ENCODE assay signal across 13 cellular contexts in the genomic region with DNA sequence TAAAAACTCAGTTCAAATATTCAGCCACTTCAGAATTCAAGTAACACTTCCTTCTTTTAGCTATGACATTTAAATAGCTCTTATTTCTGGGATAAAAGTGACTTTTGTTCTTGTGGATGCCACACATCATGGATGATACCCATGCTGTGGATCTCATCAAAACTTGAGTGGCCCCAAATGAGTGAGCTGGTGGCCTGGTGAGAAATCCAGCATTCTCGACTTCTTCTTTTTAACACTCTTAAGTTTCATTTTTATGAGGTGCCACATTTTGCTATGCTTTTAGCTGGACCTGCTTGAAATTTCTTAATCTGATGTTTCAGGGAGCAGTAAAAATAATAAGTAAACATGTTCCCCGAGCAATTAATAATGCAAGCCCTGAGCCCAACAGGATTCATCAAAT.
"Had no signal": no experiment of that assay in that cellular context is flagged by ENCODE, and none has a peak within 500 bp of the region (broad histone marks: within the 10 kb centered on the region; RNA-seq: fewer than 3 reads in every experiment).

No MANE protein-coding gene starts in this region.

- H3K36me3 Mint-ChIP-seq: activated naive CD4-positive, alpha-beta T cell treated with anti-CD3 and anti-CD28 coated beads, Interleukin-2, amount 50 U/mL, for 24 hours; brain; neural progenitor cell had no signal

- H3K27me3 Mint-ChIP-seq: central memory CD8-positive, alpha-beta T cell; effector memory CD8-positive, alpha-beta T cell; stimulated activated naive CD8-positive, alpha-beta T cell treated with anti-CD3 and anti-CD28 coated beads, Interleukin-15, Interleukin-2, amounts not matched to agents 100 ng/mL and 50 ng/mL, for 24 hours had no signal

- H3K27ac Mint-ChIP-seq: activated naive CD4-positive, alpha-beta T cell treated with anti-CD3 and anti-CD28 coated beads, Interleukin-2, amount 50 U/mL, for 24 hours; brain; effector memory CD8-positive, alpha-beta T cell; neural progenitor cell had no signal

- H3K27me3 ChIP-seq: neural progenitor cell, pancreas, upper lobe of right lung had no signal

- FAIRE-seq: pancreas, TTC549 had no signal

- DNase-seq: activated T-cell treated with anti-CD3 and anti-CD28 coated beads, Interleukin-2, amount 50 U/mL, for 1 hour; amniotic stem cell; cortex of kidney; effector memory CD8-positive, alpha-beta T cell; pancreas; stimulated activated CD4-positive, alpha-beta T cell treated with anti-CD3 and anti-CD28 coated beads, Interleukin-2, amount 100 ng/mL, for 48 hours; upper lobe of right lung had no signal

- H3K9me3 Mint-ChIP-seq: activated naive CD4-positive, alpha-beta T cell treated with anti-CD3 and anti-CD28 coated beads, Interleukin-2, amount 50 U/mL, for 24 hours; brain; neural progenitor cell; stimulated activated naive CD8-positive, alpha-beta T cell treated with anti-CD3 and anti-CD28 coated beads, Interleukin-15, Interleukin-2, amounts not matched to agents 100 ng/mL and 50 ng/mL, for 24 hours had no signal

- H3K9me3 ChIP-seq: pancreas, upper lobe of right lung had no signal

- ATAC-seq: effector memory CD8-positive, alpha-beta T cell had no signal

- H3K4me1 Mint-ChIP-seq: activated naive CD4-positive, alpha-beta T cell treated with anti-CD3 and anti-CD28 coated beads, Interleukin-2, amount 50 U/mL, for 24 hours; central memory CD8-positive, alpha-beta T cell; neural progenitor cell had no signal

- H3K27ac ChIP-seq: neural progenitor cell, pancreas, upper lobe of right lung had no signal

- H3K4me3 Mint-ChIP-seq: activated naive CD4-positive, alpha-beta T cell treated with anti-CD3 and anti-CD28 coated beads, Interleukin-2, amount 50 U/mL, for 24 hours; brain; central memory CD8-positive, alpha-beta T cell; effector memory CD8-positive, alpha-beta T cell; neural progenitor cell; stimulated activated naive CD8-positive, alpha-beta T cell treated with anti-CD3 and anti-CD28 coated beads, Interleukin-15, Interleukin-2, amounts not matched to agents 100 ng/mL and 50 ng/mL, for 24 hours had no signal
